Comparison of ENCODE assay signal across 17 cellular contexts in the genomic region with DNA sequence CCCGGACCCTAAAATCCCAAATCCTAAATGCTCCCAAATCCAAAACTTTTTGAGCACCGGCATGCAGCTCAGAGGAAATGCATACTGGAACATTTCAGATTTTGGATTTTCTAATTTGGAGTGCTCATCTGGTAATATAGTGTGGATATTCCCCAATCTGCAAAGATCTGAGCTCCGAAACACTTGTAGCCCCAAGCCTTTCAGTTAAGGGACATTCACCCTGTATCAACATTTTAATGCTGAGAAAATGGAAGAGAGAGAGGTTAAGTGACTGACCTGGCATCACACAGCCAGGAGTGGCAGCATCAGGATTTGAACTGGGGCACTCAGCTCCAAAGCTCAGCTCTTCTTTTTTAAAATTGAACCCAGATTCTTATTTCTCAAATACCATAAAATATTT. TPM values are rescaled to one million over a fixed set of nuclear protein-coding genes. Genes with fewer than 3 reads are reported as not detected.
A peak's percentile ranks its signal among the peaks of the same experiment; 100 is the strongest.
DNase-seq lines count a peak whose midpoint lies in the region; ATAC-seq, FAIRE-seq and TF ChIP-seq lines count a peak whose summit lies in the region.
"Had no signal": no experiment of that assay in that cellular context is flagged by ENCODE, and none has a peak within 500 bp of the region (broad histone marks: within the 10 kb centered on the region; RNA-seq: fewer than 3 reads in every experiment).

No MANE protein-coding gene starts in this region.

- FAIRE-seq in astrocyte (lab: Jason Lieb, UNC) = no peak
- FAIRE-seq: GM12892 had no signal

- no peak overlapping the region for H2AK5ac ChIP-seq in mesenchymal stem cell (ENCODE audit: low read length, severe bottlenecking)

- no peak overlapping the region for H2BK15ac ChIP-seq in mesenchymal stem cell (ENCODE audit: low read depth, poor library complexity, severe bottlenecking)

- peaks cover 33% of the 10 kb centered on the region for H3K4me1 Mint-ChIP-seq in astrocyte (ENCODE audit: low read depth, unreplicated experiment)

- H3K9ac ChIP-seq in astrocyte (ENCODE audit: low read length) (no peak overlapping the region), mesenchymal stem cell (ENCODE audit: low read length) (peak overlapping the region; percentile 52)
- H3K9ac ChIP-seq: BLaER1 treated with 17β-estradiol and CSF1 and Interleukin-3, amounts not matched to agents 10 nM and 100 nM; GM23248 had no signal

- H3K4me1 ChIP-seq in astrocyte (ENCODE audit: insufficient read depth, low read length) = peaks cover 36% of the 10 kb centered on the region
- H3K4me1 ChIP-seq in mesenchymal stem cell (ENCODE audit: control insufficient read depth, insufficient read depth, low read depth, low read length) = peaks cover 24% of the 10 kb centered on the region

- no peak overlapping the region for H3K14ac ChIP-seq in mesenchymal stem cell (ENCODE audit: low read length in 2 of 2)

- TF ChIP-seq CTCF in astrocyte (IDR thresholded peaks at IDR 0.05; ENCODE audit: insufficient read depth, low read depth, low read length) = no peak

- H2BK120ac ChIP-seq in mesenchymal stem cell (ENCODE audit: low read depth, low read length) = no peak overlapping the region

- H4K91ac ChIP-seq in mesenchymal stem cell (ENCODE audit: low read length) = no peak overlapping the region

- DNase-seq in astrocyte (ENCODE audit: low read depth) (no peak), mesenchymal stem cell (no peak), sciatic nerve (ENCODE audit: low spot score) (peak; percentile 2), cardiac septum (ENCODE audit: low spot score) (no peak), DMS 273 (lab: John Stamatoyannopoulos, UW; ENCODE audit: unreplicated experiment) (no peak)

- no peak overlapping the region for H2BK12ac ChIP-seq in mesenchymal stem cell (ENCODE audit: low read length in 2 of 2)

- no peaks in the 10 kb centered on the region for H3K27me3 Mint-ChIP-seq in astrocyte (ENCODE audit: low read depth, unreplicated experiment)
- H3K27me3 Mint-ChIP-seq: B cell; CD4-positive, CD25-positive, alpha-beta regulatory T cell had no signal

- H3K4me3 ChIP-seq in astrocyte (ENCODE audit: insufficient read depth, low read depth, low read length) = no peak overlapping the region
- no peak overlapping the region for H3K4me3 ChIP-seq in mesenchymal stem cell (ENCODE audit: insufficient read depth in 1 of 2, low read depth in 1 of 2, low read length in 2 of 2)
- H3K4me3 ChIP-seq: BLaER1 treated with 17β-estradiol and CSF1 and Interleukin-3, amounts not matched to agents 10 nM and 100 nM; GM23248 had no signal

- intact Hi-C loops in sciatic nerve (cut with DNase I) = no loop called here
- intact Hi-C loops in cardiac septum (cut with DNase I) = loop anchor here (2.0 to 10.0 kb wide), 3 partner anchors 73 to 179 kb away; a partner anchor contains a TSS

- H3K4me3 Mint-ChIP-seq in astrocyte (ENCODE audit: unreplicated experiment) = no peak overlapping the region
- H3K4me3 Mint-ChIP-seq: B cell had no signal

- no peak overlapping the region for H4K8ac ChIP-seq in mesenchymal stem cell (ENCODE audit: low read length)

- H3K23ac ChIP-seq in mesenchymal stem cell (ENCODE audit: low read length in 2 of 2) = no peak overlapping the region

- peak overlapping the region; percentile 2 for H3K27ac ChIP-seq in astrocyte (ENCODE audit: low read depth, low read length)
- H3K27ac ChIP-seq in mesenchymal stem cell (ENCODE audit: low read length, poor library complexity, severe bottlenecking) = no peak overlapping the region
- H3K27ac ChIP-seq: BLaER1 treated with 17β-estradiol and CSF1 and Interleukin-3, amounts not matched to agents 10 nM and 100 nM had no signal

- H2AFZ ChIP-seq in astrocyte (ENCODE audit: low read depth, low read length) (no peak overlapping the region), mesenchymal stem cell (ENCODE audit: low read depth, low read length) (no peak overlapping the region)
- H2AFZ ChIP-seq: GM23248 had no signal

- H2BK5ac ChIP-seq in mesenchymal stem cell (ENCODE audit: low read depth, low read length, poor library complexity, severe bottlenecking) = no peak overlapping the region

- no peaks in the 10 kb centered on the region for H3K79me1 ChIP-seq in mesenchymal stem cell (replicated peaks; ENCODE audit: low read length, poor library complexity, severe bottlenecking)

- ATAC-seq in sciatic nerve = no peak
- ATAC-seq in GM19328 (IDR thresholded peaks at IDR 0.05; ENCODE audit: unreplicated experiment) = no peak
- ATAC-seq in GM18861 (IDR thresholded peaks at IDR 0.05; ENCODE audit: unreplicated experiment) = no peak

- H3K4me2 ChIP-seq in astrocyte (ENCODE audit: low read length) = no peak overlapping the region
- no peak overlapping the region for H3K4me2 ChIP-seq in mesenchymal stem cell (ENCODE audit: low read length, poor library complexity, severe bottlenecking)
- H3K4me2 ChIP-seq: BLaER1 treated with 17β-estradiol and CSF1 and Interleukin-3, amounts not matched to agents 10 nM and 100 nM had no signal

- no peak overlapping the region for H3K27ac Mint-ChIP-seq in astrocyte (ENCODE audit: unreplicated experiment)
- H3K27ac Mint-ChIP-seq: B cell; CD4-positive, CD25-positive, alpha-beta regulatory T cell had no signal

- H3K36me3 Mint-ChIP-seq in astrocyte (ENCODE audit: low read depth, unreplicated experiment) = peaks cover 10% of the 10 kb centered on the region

- H4K20me1 ChIP-seq in astrocyte (ENCODE audit: insufficient read depth, low read length) = peaks cover 75% of the 10 kb centered on the region

- H3K18ac ChIP-seq in mesenchymal stem cell (ENCODE audit: low read depth in 1 of 2, low read length in 2 of 2) = no peak overlapping the region

- peaks cover 93% of the 10 kb centered on the region for H3K79me2 ChIP-seq in astrocyte (ENCODE audit: insufficient read depth, low read length)

- H3K4ac ChIP-seq in mesenchymal stem cell (ENCODE audit: low read depth in 1 of 2, low read length in 2 of 2) = no peak overlapping the region

- H3K9me3 ChIP-seq in astrocyte (ENCODE audit: insufficient read depth, low read depth, low read length) (no peaks in the 10 kb centered on the region), mesenchymal stem cell (ENCODE audit: control insufficient read depth, low read length) (no peaks in the 10 kb centered on the region)
- H3K9me3 ChIP-seq: BLaER1 treated with 17β-estradiol and CSF1 and Interleukin-3, amounts not matched to agents 10 nM and 100 nM; Caco-2 had no signal

- no peaks in the 10 kb centered on the region for H3K9me3 Mint-ChIP-seq in astrocyte (ENCODE audit: unreplicated experiment)
- H3K9me3 Mint-ChIP-seq: CD4-positive, CD25-positive, alpha-beta regulatory T cell had no signal

- H3K36me3 ChIP-seq in astrocyte (ENCODE audit: insufficient read depth, low read length) (peaks cover 30% of the 10 kb centered on the region), mesenchymal stem cell (ENCODE audit: control insufficient read depth in 1 of 2, insufficient read depth in 2 of 2, low read depth in 1 of 2, low read length in 2 of 2) (peaks cover 37 to 84% of the 10 kb centered on the region in 2 experiments)

- WGBS in mesenchymal stem cell = 100% methylated on average over 3 of the region's 3 CpGs

- no peaks in the 10 kb centered on the region for H3K27me3 ChIP-seq in astrocyte (ENCODE audit: insufficient read depth, low read length)
- H3K27me3 ChIP-seq in mesenchymal stem cell (ENCODE audit: control insufficient read depth in 1 of 2, insufficient read depth in 1 of 2, low read length in 2 of 2) = no peaks in the 10 kb centered on the region
- H3K27me3 ChIP-seq: BLaER1 treated with 17β-estradiol and CSF1 and Interleukin-3, amounts not matched to agents 10 nM and 100 nM had no signal

RNA-seq across cellular contexts. Expression of a gene that starts 30.7 kb away (rescaled TPM):
- total RNA-seq in astrocyte (not detected in 2 replicates), sciatic nerve (not detected), cardiac septum (not detected)
- not detected for polyA plus RNA-seq in mesenchymal stem cell (2013, experiment 1 of 2)
- polyA plus RNA-seq in mesenchymal stem cell (2013, experiment 2 of 2) = not detected
- total RNA-seq: A673; B cell; Caco-2; CD4-positive, CD25-positive, alpha-beta regulatory T cell; Daoy; GM23248; HT-29 had no signal
- polyA plus RNA-seq: AG04450; CD4-positive, CD25-positive, alpha-beta regulatory T cell had no signal

RNA-seq across cellular contexts. Expression of a gene that starts 30.9 kb away (rescaled TPM):
- total RNA-seq in astrocyte = 113 and 117 TPM in 2 replicates
- polyA plus RNA-seq in mesenchymal stem cell (2013, experiment 1 of 2) = 49.4 TPM
- 49.9 TPM for polyA plus RNA-seq in mesenchymal stem cell (2013, experiment 2 of 2)
- total RNA-seq in sciatic nerve = 85.8 TPM
- total RNA-seq in cardiac septum = 38.0 TPM
